In the genomic region with DNA sequence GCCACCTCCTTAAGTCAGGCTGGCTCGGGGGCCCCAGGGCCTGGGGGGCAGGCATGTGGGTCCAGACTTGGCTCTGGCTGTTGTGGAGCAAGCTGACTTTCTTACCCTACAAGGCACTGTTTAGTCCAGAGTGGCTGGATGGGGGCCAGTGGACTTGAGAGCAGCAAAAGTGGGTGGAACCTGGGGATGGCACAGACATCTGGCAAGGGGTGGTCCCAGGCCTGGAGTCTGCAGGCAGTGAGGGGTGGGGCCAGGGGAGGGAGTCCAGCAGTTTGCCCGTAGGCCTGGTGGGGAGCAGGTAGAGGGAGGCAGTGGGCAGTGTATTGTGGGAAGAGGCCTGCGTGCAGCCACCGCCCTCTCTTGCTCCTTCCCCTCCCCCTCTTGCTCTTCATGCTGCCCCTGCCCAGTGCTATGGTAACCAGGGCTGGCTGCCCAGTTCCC, we compare ENCODE assay signal across 9 cellular contexts. TPM values are rescaled to one million over a fixed set of nuclear protein-coding genes. Genes with fewer than 3 reads are reported as not detected.
DNase-seq lines count a peak whose midpoint lies in the region; ATAC-seq and TF ChIP-seq lines count a peak whose summit lies in the region.
"Had no signal": no experiment of that assay in that cellular context is flagged by ENCODE, and none has a peak within 500 bp of the region (broad histone marks: within the 10 kb centered on the region; RNA-seq: fewer than 3 reads in every experiment).

No MANE protein-coding gene starts in this region.

- TF ChIP-seq EP300 in gastroesophageal sphincter (IDR thresholded peaks at IDR 0.05) (no peak), sigmoid colon (IDR thresholded peaks at IDR 0.05) (peak; percentile 17 to 88 (median 78))

- ATAC-seq in gastroesophageal sphincter, result peak; percentile 79
- no peak for ATAC-seq in GM18873 (IDR thresholded peaks at IDR 0.05; ENCODE audit: low FRiP score, unreplicated experiment)
- no peak for ATAC-seq in HG02884 (IDR thresholded peaks at IDR 0.05; ENCODE audit: unreplicated experiment)
- ATAC-seq in GM19397 (IDR thresholded peaks at IDR 0.05; ENCODE audit: unreplicated experiment), result no peak
- ATAC-seq in GM21390 (IDR thresholded peaks at IDR 0.05; ENCODE audit: unreplicated experiment), result no peak

- H3K36me3 ChIP-seq in gastroesophageal sphincter, result peaks cover 0 to 12% of the 10 kb centered on the region in 2 donors
- H3K36me3 ChIP-seq in sigmoid colon, result peaks cover 0 to 42% (median 6%) of the 10 kb centered on the region in 4 donors

- intact Hi-C loops in sigmoid colon (cut with DNase I), result loop anchor here (2.0 to 5.0 kb wide), 2 partner anchors 43 to 46 kb away; a partner anchor contains a TSS

- TF ChIP-seq CTCF in gastroesophageal sphincter (IDR thresholded peaks at IDR 0.05), result peak in 2 of 4 experiments; percentile 13 to 31
- TF ChIP-seq CTCF in sigmoid colon (IDR thresholded peaks at IDR 0.05), result no peak

- H3K27ac ChIP-seq in gastroesophageal sphincter (peak overlapping the region; percentile 93 to 99 (median 98)), sigmoid colon (peak overlapping the region; percentile 96 to 99 (median 99))
- H3K27ac ChIP-seq: VCaP had no signal

- H3K9me3 ChIP-seq in gastroesophageal sphincter (no peaks in the 10 kb centered on the region), sigmoid colon (no peaks in the 10 kb centered on the region)

- DNase-seq in ELF-1 (ENCODE audit: low read depth, low spot score) (peak; percentile 42), RPMI7951 (ENCODE audit: low read depth) (peak; percentile 100), sigmoid colon (peak; percentile 100)

- peaks cover 5% of the 10 kb centered on the region for H3K27me3 ChIP-seq in gastroesophageal sphincter
- peaks cover 0 to 4% (median 0%) of the 10 kb centered on the region in 3 donors for H3K27me3 ChIP-seq in sigmoid colon

- peak; percentile 37 to 48 for TF ChIP-seq POLR2A in gastroesophageal sphincter (IDR thresholded peaks at IDR 0.05)
- no peak for TF ChIP-seq POLR2A in sigmoid colon (IDR thresholded peaks at IDR 0.05)

- 20% methylated on average over 1 of the region's 4 CpGs; no CpG with 5 or more reads in 1 of the 2 donors for WGBS in gastroesophageal sphincter (ENCODE audit: low coverage in 1 of 2), 2 donors
- WGBS in sigmoid colon, 2 donors, result 62 to 68% methylated on average over 4 of the region's 4 CpGs

- H3K4me3 ChIP-seq in gastroesophageal sphincter, result peak overlapping the region in 1 of 2 donors; percentile 3
- peak overlapping the region in 3 of 4 donors; percentile 2 to 26 (median 19) for H3K4me3 ChIP-seq in sigmoid colon

- H3K4me1 ChIP-seq in gastroesophageal sphincter, result peaks cover 0 to 100% (median 13%) of the 10 kb centered on the region in 3 donors
- peaks cover 0 to 99% (median 84%) of the 10 kb centered on the region in 4 donors for H3K4me1 ChIP-seq in sigmoid colon

RNA-seq across cellular contexts. Expression of a gene that starts 19.1 kb away (rescaled TPM):
- 32.7 and 33.3 TPM in 2 replicates for total RNA-seq in RPMI7951 (2014; rRNA removed; shearing (Covaris generic))
- 100 to 1,000 TPM in 3 of 4 donors, 10 to 100 TPM in 1; 90.2 to 307 (median 214) TPM for total RNA-seq in gastroesophageal sphincter
- 100 to 1,000 TPM; 123 to 321 (median 194) TPM for total RNA-seq in sigmoid colon
- 10 to 100 TPM in 2 of 3 donors, 1 to 10 TPM in 1; 6.0 to 25.4 (median 13.4) TPM for polyA plus RNA-seq in sigmoid colon

RNA-seq across cellular contexts. Expression of a gene that starts 35.5 kb away (rescaled TPM):
- total RNA-seq in RPMI7951 (2014; rRNA removed; shearing (Covaris generic)), result 0.20 and 0.60 TPM in 2 replicates
- total RNA-seq in gastroesophageal sphincter (over 10,000 TPM; 10,852 to 31,720 (median 15,007) TPM), sigmoid colon (over 10,000 TPM in 3 of 4 donors, 1,000 to 10,000 TPM in 1; 7,366 to 30,562 (median 13,340) TPM)
- 100 to 1,000 TPM in 2 of 3 donors, 10 to 100 TPM in 1; 35.1 to 264 (median 162) TPM for polyA plus RNA-seq in sigmoid colon

RNA-seq across cellular contexts. Expression of a gene that starts 45.0 kb away (rescaled TPM):
- total RNA-seq in RPMI7951 (2014; rRNA removed; shearing (Covaris generic)), result 87.5 and 91.9 TPM in 2 replicates
- 10 to 100 TPM; 11.3 to 26.4 (median 14.2) TPM for total RNA-seq in gastroesophageal sphincter
- 10 to 100 TPM; 13.9 to 24.7 (median 21.3) TPM for total RNA-seq in sigmoid colon
- 10 to 100 TPM; 42.6 to 52.8 (median 44.2) TPM for polyA plus RNA-seq in sigmoid colon

Comparison
In these comparisons a context has a peak if more than half of its experiments do, and no peak if none do; other contexts are left out.
1. DNase-seq: peak in every context shown above with its lines; median percentile 100 in RPMI7951; 100 in sigmoid colon; 42 in ELF-1.
2. POLR2A ChIP-seq: peak in gastroesophageal sphincter (2 of 2); none in sigmoid colon (0 of 2).
3. RNA of a gene that starts 35.5 kb away (total RNA-seq): 10,852 to 31,720 TPM in gastroesophageal sphincter and 7,366 to 30,562 TPM in sigmoid colon; 0.20 to 0.60 TPM in RPMI7951; every median in the first group is over 1,000 times any median in the second.